14 cellular contexts compared by ENCODE assay signal in the genomic region with DNA sequence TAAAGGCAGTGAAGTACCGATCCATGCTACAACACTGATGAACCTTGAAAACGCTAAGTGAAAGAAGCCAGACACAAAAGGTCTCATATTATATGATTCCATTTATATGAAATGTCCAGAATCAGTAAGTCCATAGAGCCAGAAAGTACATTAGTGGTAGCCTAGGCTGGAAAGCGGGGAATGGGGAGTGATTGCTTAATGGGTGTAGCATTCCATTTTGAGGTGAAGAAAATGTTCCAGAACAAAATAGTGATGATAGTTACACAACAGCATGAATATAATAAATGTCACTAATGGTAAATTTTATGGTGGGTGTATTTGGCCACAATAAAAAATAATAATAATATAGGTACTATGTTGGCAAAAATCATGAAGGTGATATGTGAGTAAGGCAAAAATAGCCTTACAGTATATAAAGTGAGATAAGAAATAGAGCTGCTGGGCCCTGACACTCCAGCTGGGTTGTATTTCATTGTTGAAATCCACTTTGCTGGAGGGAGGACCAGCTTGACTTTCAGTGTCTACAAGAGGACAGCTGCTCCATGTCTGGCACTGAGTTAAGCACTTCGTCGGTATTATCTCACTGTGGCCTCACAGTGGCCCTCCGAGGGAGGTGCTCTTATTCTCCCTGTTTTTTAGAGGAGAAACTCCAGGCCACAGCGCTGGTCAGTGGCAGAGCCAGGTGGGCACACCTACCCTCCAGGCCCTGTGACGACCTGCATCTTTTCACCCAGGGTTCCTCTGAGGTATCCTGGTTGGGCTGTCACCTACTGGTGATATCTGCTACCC. TPM values are rescaled to one million over a fixed set of nuclear protein-coding genes. Genes with fewer than 3 reads are reported as not detected.
DNase-seq lines count a peak whose midpoint lies in the region; ATAC-seq and TF ChIP-seq lines count a peak whose summit lies in the region.
"Had no signal": no experiment of that assay in that cellular context is flagged by ENCODE, and none has a peak within 500 bp of the region (broad histone marks: within the 10 kb centered on the region; RNA-seq: fewer than 3 reads in every experiment).

No MANE protein-coding gene starts in this region.

- no peak overlapping the region for H3K27ac Mint-ChIP-seq in endodermal cell
- H3K27ac Mint-ChIP-seq: activated naive CD4-positive, alpha-beta T cell treated with anti-CD3 and anti-CD28 coated beads, Interleukin-2, amount 10 ng/mL, durations not matched to agents 7 days and 5 days; CD4-positive, CD25-positive, alpha-beta regulatory T cell; GM23338 had no signal

- H3K27me3 ChIP-seq in endodermal cell (ENCODE audit: control insufficient read depth, insufficient read depth, low read length, poor library complexity, severe bottlenecking) (no peaks in the 10 kb centered on the region), lower lobe of right lung (ENCODE audit: low read depth) (no peaks in the 10 kb centered on the region), transverse colon (no peaks in the 10 kb centered on the region)
- H3K27me3 ChIP-seq: pancreas had no signal

- no peak overlapping the region for H3K9ac ChIP-seq in endodermal cell (ENCODE audit: extremely low read depth, low read length, poor library complexity, severe bottlenecking)

- H3K9me3 ChIP-seq in endodermal cell (ENCODE audit: control insufficient read depth, low read length) (no peaks in the 10 kb centered on the region), lower lobe of right lung (no peaks in the 10 kb centered on the region), transverse colon (no peaks in the 10 kb centered on the region)
- H3K9me3 ChIP-seq: A549, pancreas had no signal

- H3K27me3 Mint-ChIP-seq in endodermal cell (ENCODE audit: insufficient read depth) = no peaks in the 10 kb centered on the region

- in situ Hi-C loops in transverse colon (cut with MboI; ENCODE audit: low pct_ligation_motif_present in 1 of 4, low pct_unique_long_range_greater_than_20kb in 1 of 4, low sequenced_read_pairs in 3 of 4) = no loop called here

- TF ChIP-seq EP300 in transverse colon (IDR thresholded peaks at IDR 0.05; ENCODE audit: low read depth) = no peak

- DNase-seq in NCI-H345 (lab: John Stamatoyannopoulos, UW) (peak; percentile 11), NCI-H345 treated with DMSO at 0.1 percent for 48 hours (lab: John Stamatoyannopoulos, UW; ENCODE audit: unreplicated experiment) (no peak), endodermal cell (peak; percentile 47), lower lobe of right lung (no peak), transverse colon (no peak), mucosa of gallbladder (ENCODE audit: low spot score) (no peak)
- DNase-seq in activated CD4-positive, CD25-positive, alpha-beta regulatory T cell (lab: John Stamatoyannopoulos, UW) = no peak
- DNase-seq: activated naive CD4-positive, alpha-beta T cell treated with anti-CD3 and anti-CD28 coated beads, Interleukin-2, amount 10 ng/mL, durations not matched to agents 7 days and 5 days; CD4-positive, CD25-positive, alpha-beta regulatory T cell; pancreas had no signal

- TF ChIP-seq CTCF in endodermal cell (conservative IDR thresholded peaks at IDR 0.05) (peak; percentile 18), lower lobe of right lung (IDR thresholded peaks at IDR 0.05) (no peak), transverse colon (IDR thresholded peaks at IDR 0.05) (no peak)

- H3K4me1 ChIP-seq in endodermal cell (ENCODE audit: control insufficient read depth, insufficient read depth, low read length) (no peaks in the 10 kb centered on the region), lower lobe of right lung (no peaks in the 10 kb centered on the region), transverse colon (no peaks in the 10 kb centered on the region)

- no peak overlapping the region for H3K4me3 ChIP-seq in endodermal cell (ENCODE audit: low read length)
- no peak overlapping the region for H3K4me3 ChIP-seq in lower lobe of right lung
- no peak overlapping the region for H3K4me3 ChIP-seq in transverse colon
- H3K4me3 ChIP-seq: A549, GM23338, pancreas had no signal

- H3K4me3 Mint-ChIP-seq in endodermal cell = no peak overlapping the region
- H3K4me3 Mint-ChIP-seq: activated naive CD4-positive, alpha-beta T cell treated with anti-CD3 and anti-CD28 coated beads, Interleukin-2, amount 10 ng/mL, durations not matched to agents 7 days and 5 days; CD4-positive, CD25-positive, alpha-beta regulatory T cell; GM23338 had no signal

- H3K27ac ChIP-seq in endodermal cell (ENCODE audit: low read depth, low read length) (no peak overlapping the region), lower lobe of right lung (no peak overlapping the region), transverse colon (peak overlapping the region; percentile 13 to 54 (median 42))
- H3K27ac ChIP-seq: A549, pancreas, VCaP had no signal

- intact Hi-C loops in lower lobe of right lung (cut with DNase I) (no loop called here), transverse colon (cut with DNase I; ENCODE audit: low total_unique reads) (no loop called here)

- H3K36me3 Mint-ChIP-seq in endodermal cell (ENCODE audit: low read depth) = peaks cover 2% of the 10 kb centered on the region
- H3K36me3 Mint-ChIP-seq: activated naive CD4-positive, alpha-beta T cell treated with anti-CD3 and anti-CD28 coated beads, Interleukin-2, amount 10 ng/mL, durations not matched to agents 7 days and 5 days; CD4-positive, CD25-positive, alpha-beta regulatory T cell had no signal

- ATAC-seq in lower lobe of right lung = peak; percentile 54 to 58
- no peak for ATAC-seq in GM21619 (IDR thresholded peaks at IDR 0.05; ENCODE audit: unreplicated experiment)
- ATAC-seq: GM23338 had no signal

- WGBS in endodermal cell (ENCODE audit: insufficient coverage in 1 of 2, insufficient read length in 1 of 2), 2 experiments = 91 to 96% methylated on average over 7 to 8 of the region's 8 CpGs
- 82 to 86% methylated on average over 3 to 8 of the region's 8 CpGs for whole genome bisulfite sequencing in transverse colon (ENCODE audit: low coverage in 1 of 2), 2 donors

- no peak for TF ChIP-seq POLR2A in transverse colon (IDR thresholded peaks at IDR 0.05)

- no peaks in the 10 kb centered on the region for H3K36me3 ChIP-seq in endodermal cell (ENCODE audit: control insufficient read depth, insufficient read depth, low read length)
- H3K36me3 ChIP-seq in lower lobe of right lung = no peaks in the 10 kb centered on the region
- H3K36me3 ChIP-seq in transverse colon = no peaks in the 10 kb centered on the region
- H3K36me3 ChIP-seq: pancreas had no signal

- peaks cover 18% of the 10 kb centered on the region for H3K4me1 Mint-ChIP-seq in endodermal cell
- H3K4me1 Mint-ChIP-seq: activated naive CD4-positive, alpha-beta T cell treated with anti-CD3 and anti-CD28 coated beads, Interleukin-2, amount 10 ng/mL, durations not matched to agents 7 days and 5 days had no signal

- H3K9me3 Mint-ChIP-seq in endodermal cell = no peaks in the 10 kb centered on the region
- H3K9me3 Mint-ChIP-seq: activated naive CD4-positive, alpha-beta T cell treated with anti-CD3 and anti-CD28 coated beads, Interleukin-2, amount 10 ng/mL, durations not matched to agents 7 days and 5 days; GM23338 had no signal

RNA-seq across cellular contexts. Expression of a gene that starts 22.4 kb away (rescaled TPM):
- total RNA-seq in endodermal cell = 10 to 100 TPM; 14.8 to 17.1 TPM
- polyA plus RNA-seq in endodermal cell (2013, experiment 1 of 2) = 19.1 TPM
- 21.2 TPM for polyA plus RNA-seq in endodermal cell (2013, experiment 2 of 2)
- 11.4 TPM for total RNA-seq in lower lobe of right lung
- 10 to 100 TPM; 11.0 to 30.8 (median 13.1) TPM for total RNA-seq in transverse colon
- total RNA-seq in mucosa of gallbladder = 55.2 TPM
- total RNA-seq: CD4-positive, CD25-positive, alpha-beta regulatory T cell had no signal
- polyA plus RNA-seq: CD4-positive, CD25-positive, alpha-beta regulatory T cell had no signal

Comparison
In these comparisons a context has a peak if more than half of its experiments do, and no peak if none do; other contexts are left out.
1. DNase-seq: peak in NCI-H345 (single experiment) and endodermal cell (single experiment); none in NCI-H345 treated with DMSO at 0.1 percent for 48 hours (single experiment), lower lobe of right lung (single experiment), transverse colon (single experiment), mucosa of gallbladder (single experiment) and activated CD4-positive, CD25-positive, alpha-beta regulatory T cell (0 of 4).
2. H3K27ac ChIP-seq: peak in transverse colon (4 of 4); none in endodermal cell (single experiment) and lower lobe of right lung (single experiment).